ENCODE assay signal across 18 cellular contexts in the genomic region with DNA sequence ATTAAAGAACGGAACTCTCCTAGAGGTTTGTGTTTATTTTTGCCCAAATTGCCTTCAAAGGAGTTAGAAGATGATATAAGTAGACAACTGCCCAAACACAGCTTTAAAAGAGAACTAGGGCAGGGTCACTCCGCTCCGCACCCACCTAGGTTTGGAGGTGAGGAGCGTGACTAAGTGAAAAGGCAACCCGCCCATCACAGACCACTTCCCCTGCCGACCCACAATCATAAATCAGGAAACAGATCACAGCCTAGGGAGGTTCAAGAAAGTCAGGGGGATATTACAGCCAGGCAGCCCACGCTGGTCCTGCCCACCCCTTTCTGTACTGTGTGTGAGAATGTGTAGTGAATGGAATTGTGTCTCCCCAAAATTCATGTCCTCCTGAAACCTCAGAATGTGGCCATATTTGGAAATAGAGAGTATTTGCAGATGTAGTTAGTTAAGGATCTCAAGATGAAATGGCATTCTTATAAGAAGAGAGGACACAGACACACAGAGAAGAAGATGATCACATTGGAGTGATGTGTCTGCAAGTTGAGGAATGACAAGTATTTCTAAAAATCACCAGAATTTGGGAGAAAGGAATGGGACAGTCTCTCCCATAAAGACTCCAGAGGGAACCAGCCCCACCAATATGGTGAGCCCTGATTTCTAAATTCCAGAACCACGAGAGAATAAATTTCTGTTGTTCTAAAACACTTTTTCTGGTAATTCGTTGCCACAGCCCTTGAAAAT.
"Had no signal": no experiment of that assay in that cellular context is flagged by ENCODE, and none has a peak within 500 bp of the region (broad histone marks: within the 10 kb centered on the region; RNA-seq: fewer than 3 reads in every experiment).

No MANE protein-coding gene starts in this region.

- DNase-seq: central memory CD4-positive, alpha-beta T cell; effector CD4-positive, alpha-beta T cell; immature natural killer cell; mammary epithelial cell; natural killer cell; right lobe of liver; spleen; stimulated activated CD4-positive, alpha-beta T cell treated with anti-CD3 and anti-CD28 coated beads, Interleukin-2, amount 100 ng/mL, for 24 hours; stimulated activated CD4-positive, alpha-beta T cell treated with anti-CD3 and anti-CD28 coated beads, Interleukin-4, amount 100 ng/mL, for 4 hours; stimulated activated naive B cell treated with anti-CD40 and anti-IgM and Interleukin-4, amounts not matched to agents 10 μg/mL and 1 μg/mL and 100 μg/mL, for 72 hours; stimulated activated naive CD8-positive, alpha-beta T cell treated with anti-CD3 and anti-CD28 coated beads, Interleukin-15, amount 100 ng/mL, for 72 hours; testis; transverse colon had no signal

- H3K79me2 ChIP-seq: parathyroid adenoma had no signal

- H3K27me3 ChIP-seq: heart left ventricle, right lobe of liver, spleen, testis, transverse colon had no signal

- H3K27ac Mint-ChIP-seq: immature natural killer cell; natural killer cell; stimulated activated naive B cell treated with anti-CD40 and anti-IgM and Interleukin-4, amounts not matched to agents 10 μg/mL and 1 μg/mL and 100 μg/mL, for 72 hours had no signal

- H3K4me1 Mint-ChIP-seq: immature natural killer cell; stimulated activated naive B cell treated with anti-CD40 and anti-IgM and Interleukin-4, amounts not matched to agents 10 μg/mL and 1 μg/mL and 100 μg/mL, for 72 hours had no signal

- ATAC-seq: left lobe of liver; right lobe of liver; stimulated activated naive B cell treated with anti-CD40 and anti-IgM and Interleukin-4, amounts not matched to agents 10 μg/mL and 1 μg/mL and 100 μg/mL, for 72 hours; stimulated activated naive CD8-positive, alpha-beta T cell treated with anti-CD3 and anti-CD28 coated beads, Interleukin-15, amount 100 ng/mL, for 72 hours had no signal

- H3K27ac ChIP-seq: coronary artery, heart left ventricle, parathyroid adenoma, prostate gland, right lobe of liver, spleen, testis, transverse colon had no signal

- H3K36me3 Mint-ChIP-seq: immature natural killer cell; natural killer cell; stimulated activated naive B cell treated with anti-CD40 and anti-IgM and Interleukin-4, amounts not matched to agents 10 μg/mL and 1 μg/mL and 100 μg/mL, for 72 hours had no signal

- H3K9ac ChIP-seq: parathyroid adenoma had no signal

- H3K4me3 Mint-ChIP-seq: natural killer cell; stimulated activated naive B cell treated with anti-CD40 and anti-IgM and Interleukin-4, amounts not matched to agents 10 μg/mL and 1 μg/mL and 100 μg/mL, for 72 hours; stimulated activated naive CD8-positive, alpha-beta T cell treated with anti-CD3 and anti-CD28 coated beads, Interleukin-15, amount 100 ng/mL, for 72 hours had no signal

- H3K4me1 ChIP-seq: prostate gland, right lobe of liver, spleen, testis, transverse colon had no signal

- H3K4me3 ChIP-seq: coronary artery, heart left ventricle, prostate gland, right lobe of liver, spleen, testis, transverse colon had no signal

- H3K9me3 ChIP-seq: prostate gland, right lobe of liver, testis, transverse colon had no signal

- H3K36me3 ChIP-seq: heart left ventricle, prostate gland, right lobe of liver, spleen, transverse colon had no signal
